ENCODE assay signal across 19 cellular contexts in the genomic region with DNA sequence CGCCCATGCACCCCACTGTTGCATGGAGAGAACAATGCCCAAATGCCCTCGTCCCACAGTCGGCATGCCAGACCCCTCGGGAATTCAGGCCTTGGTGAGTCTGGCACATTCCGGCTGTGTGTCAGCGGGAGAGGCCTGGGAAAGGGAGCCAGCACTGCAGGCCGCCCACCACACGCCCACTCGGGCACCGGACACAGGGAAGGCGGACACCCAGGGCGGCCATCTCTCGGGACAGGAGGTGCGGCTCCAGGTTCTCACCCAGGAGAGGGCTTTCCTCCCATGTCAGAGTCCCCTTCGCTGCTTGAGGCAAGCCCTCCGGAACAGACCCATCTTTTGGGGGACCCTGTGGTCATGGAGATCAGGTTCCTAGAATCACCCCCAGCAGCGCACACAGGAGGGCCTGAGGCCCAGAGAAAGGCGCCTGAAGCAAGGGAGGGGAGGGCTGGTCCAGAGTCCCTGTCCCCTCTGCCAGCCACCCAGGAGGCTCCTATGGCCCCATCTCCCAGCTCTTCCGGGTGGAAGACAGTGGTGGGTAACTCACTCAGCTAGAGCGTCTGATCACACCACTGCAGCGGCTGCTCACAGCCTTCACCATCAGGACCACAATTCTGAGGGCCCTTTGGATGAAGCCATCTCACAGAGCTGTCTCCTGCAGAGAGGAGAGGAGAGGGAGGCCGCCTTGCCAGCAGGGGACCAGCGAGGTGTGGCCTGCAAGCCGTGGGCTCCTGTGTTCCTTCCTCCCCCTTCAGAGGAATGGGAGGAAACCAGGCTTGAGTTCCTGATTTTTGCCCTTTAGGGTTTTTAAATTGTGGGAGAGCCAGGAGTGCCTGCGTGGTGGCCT.
"Had no signal": no experiment of that assay in that cellular context is flagged by ENCODE, and none has a peak within 500 bp of the region (broad histone marks: within the 10 kb centered on the region; RNA-seq: fewer than 3 reads in every experiment).

No MANE protein-coding gene starts in this region.

- H3K9me3 Mint-ChIP-seq: activated B cell treated with CpG ODN at 0.5 μM for 24 hours; activated CD4-positive, alpha-beta T cell treated with anti-CD3 and anti-CD28 coated beads, Interleukin-2, amount 10 ng/mL, durations not matched to agents 24 days and 14 days; activated naive CD4-positive, alpha-beta T cell treated with anti-CD3 and anti-CD28 coated beads, Interleukin-2, amount 50 U/mL, for 72 hours; activated T-cell treated with anti-CD3 and anti-CD28 coated beads, Interleukin-2, amount 50 U/mL, for 72 hours; effector memory CD8-positive, alpha-beta T cell; mesothelial cell of epicardium; naive B cell had no signal

- H3K4me3 Mint-ChIP-seq: activated B cell treated with CpG ODN at 0.5 μM for 24 hours; activated CD4-positive, alpha-beta T cell treated with anti-CD3 and anti-CD28 coated beads, Interleukin-2, amount 10 ng/mL, durations not matched to agents 24 days and 14 days; activated T-cell treated with anti-CD3 and anti-CD28 coated beads, Interleukin-2, amount 50 U/mL, for 72 hours; effector memory CD8-positive, alpha-beta T cell; mesothelial cell of epicardium; naive B cell had no signal

- FAIRE-seq: TTC549 had no signal

- ATAC-seq: activated naive CD4-positive, alpha-beta T cell treated with anti-CD3 and anti-CD28 coated beads, Interleukin-2, amount 50 U/mL, for 72 hours; activated T-cell treated with anti-CD3 and anti-CD28 coated beads, Interleukin-2, amount 50 U/mL, for 72 hours; effector memory CD8-positive, alpha-beta T cell; foreskin keratinocyte; left colon; lower lobe of right lung had no signal

- H3K36me3 Mint-ChIP-seq: activated naive CD4-positive, alpha-beta T cell treated with anti-CD3 and anti-CD28 coated beads, Interleukin-2, amount 50 U/mL, for 72 hours; mesothelial cell of epicardium; naive B cell had no signal

- H3K27me3 Mint-ChIP-seq: activated B cell treated with CpG ODN at 0.5 μM for 24 hours; activated CD4-positive, alpha-beta T cell treated with anti-CD3 and anti-CD28 coated beads, Interleukin-2, amount 10 ng/mL, durations not matched to agents 24 days and 14 days; effector memory CD8-positive, alpha-beta T cell; naive B cell had no signal

- DNase-seq: activated B cell treated with CpG ODN at 0.5 μM for 24 hours; activated CD4-positive, alpha-beta T cell treated with anti-CD3 and anti-CD28 coated beads, Interleukin-2, amount 10 ng/mL, durations not matched to agents 24 days and 14 days; activated CD8-positive, alpha-beta memory T cell treated with anti-CD3 and anti-CD28 coated beads, Interleukin-2, amount 50 U/mL, for 48 hours; activated gamma-delta T cell; activated T-cell treated with anti-CD3 and anti-CD28 coated beads, Interleukin-2, amount 50 U/mL, for 72 hours; brain microvascular endothelial cell; effector memory CD8-positive, alpha-beta T cell; foreskin keratinocyte; left colon; lower lobe of right lung; naive B cell; spleen; stomach; T-helper 2 cell; uterus had no signal

- H3K4me1 Mint-ChIP-seq: activated B cell treated with CpG ODN at 0.5 μM for 24 hours; activated CD4-positive, alpha-beta T cell treated with anti-CD3 and anti-CD28 coated beads, Interleukin-2, amount 10 ng/mL, durations not matched to agents 24 days and 14 days had no signal

- H3K36me3 ChIP-seq: brain microvascular endothelial cell, heart right ventricle, lower lobe of right lung, spleen, stomach, uterus had no signal

- H3K4me3 ChIP-seq: heart right ventricle, lower lobe of right lung, spleen, stomach, uterus had no signal

- H3K9me3 ChIP-seq: heart right ventricle, lower lobe of right lung, spleen, stomach, uterus had no signal

- H3K27me3 ChIP-seq: foreskin keratinocyte, heart right ventricle, spleen, stomach, uterus had no signal

- H3K4me1 ChIP-seq: foreskin keratinocyte, lower lobe of right lung, spleen, stomach, uterus had no signal

- H3K27ac Mint-ChIP-seq: activated B cell treated with CpG ODN at 0.5 μM for 24 hours; activated CD4-positive, alpha-beta T cell treated with anti-CD3 and anti-CD28 coated beads, Interleukin-2, amount 10 ng/mL, durations not matched to agents 24 days and 14 days; activated naive CD4-positive, alpha-beta T cell treated with anti-CD3 and anti-CD28 coated beads, Interleukin-2, amount 50 U/mL, for 72 hours; activated T-cell treated with anti-CD3 and anti-CD28 coated beads, Interleukin-2, amount 50 U/mL, for 72 hours; effector memory CD8-positive, alpha-beta T cell; mesothelial cell of epicardium; naive B cell had no signal

- H3K27ac ChIP-seq: brain microvascular endothelial cell, foreskin keratinocyte, heart right ventricle, lower lobe of right lung, spleen, stomach, uterus had no signal
